9 cellular contexts compared by ENCODE assay signal in genomic region chr13:33015275-33015674, GRCh38. TPM values are rescaled to one million over a fixed set of nuclear protein-coding genes. Genes with fewer than 3 reads are reported as not detected.
DNase-seq lines count a peak whose midpoint lies in the region; ATAC-seq and TF ChIP-seq lines count a peak whose summit lies in the region.
"Had no signal": no experiment of that assay in that cellular context is flagged by ENCODE, and none has a peak within 500 bp of the region (broad histone marks: within the 10 kb centered on the region; RNA-seq: fewer than 3 reads in every experiment).

No MANE protein-coding gene starts in this region.

- no peak for TF ChIP-seq CTCF in Calu3 (IDR thresholded peaks at IDR 0.05; ENCODE audit: unreplicated experiment)
- TF ChIP-seq CTCF in epithelial cell of proximal tubule (conservative IDR thresholded peaks at IDR 0.05; ENCODE audit: low read depth, low read length), result no peak
- no peak for TF ChIP-seq CTCF in neutrophil (IDR thresholded peaks at IDR 0.05)

- no peak for ATAC-seq in GM21390 (IDR thresholded peaks at IDR 0.05; ENCODE audit: unreplicated experiment)

- peaks cover 41% of the 10 kb centered on the region for H3K27me3 Mint-ChIP-seq in Calu3 (ENCODE audit: unreplicated experiment)

- H3K27ac Mint-ChIP-seq in Calu3 (ENCODE audit: unreplicated experiment), result no peak overlapping the region

- DNase-seq in Calu3 (no peak), NCI-H748 treated with DMSO at 0.1 percent for 48 hours (lab: John Stamatoyannopoulos, UW) (peak; percentile 80), epithelial cell of proximal tubule (ENCODE audit: low read depth) (no peak), cortex of kidney (lab: John Stamatoyannopoulos, UW) (no peak), glomerular visceral epithelial cell (ENCODE audit: extremely low spot score) (no peak), HEK293T (ENCODE audit: extremely low spot score) (no peak)
- DNase-seq: dorsolateral prefrontal cortex had no signal

- no peaks in the 10 kb centered on the region for H3K9me3 Mint-ChIP-seq in Calu3 (ENCODE audit: low read depth, unreplicated experiment)

- no peaks in the 10 kb centered on the region for H3K9me3 ChIP-seq in neutrophil

- peaks cover 8% of the 10 kb centered on the region for H3K36me3 Mint-ChIP-seq in Calu3 (ENCODE audit: insufficient read depth, unreplicated experiment)

- no TSS peak for BruUV-seq in Calu3 (replicated peaks; lab: Mats Ljungman, UMichigan)

- no peak overlapping the region for H3K27ac ChIP-seq in neutrophil

- H3K4me3 ChIP-seq in epithelial cell of proximal tubule (ENCODE audit: low read depth, low read length), result peak overlapping the region; percentile 55
- H3K4me3 ChIP-seq in neutrophil (ENCODE audit: low read depth in 1 of 2, low read length in 1 of 2), result peak overlapping the region; percentile 64 to 76

- peaks cover 24 to 26% of the 10 kb centered on the region in 2 experiments for H3K4me1 ChIP-seq in neutrophil (ENCODE audit: control insufficient read depth in 1 of 2, insufficient read depth in 1 of 2, low read depth in 1 of 2, low read length in 1 of 2)

- peaks cover 8% of the 10 kb centered on the region for H3K4me1 Mint-ChIP-seq in Calu3 (ENCODE audit: low read depth, unreplicated experiment)

- POLR2A ChIA-PET in HEK293T (lab: Yijun Ruan, JAX), result no interaction called here

- CTCF ChIA-PET in Calu3 (lab: Charles Lee) (no interaction called here), HEK293T (lab: Yijun Ruan, JAX) (no interaction called here)

- H3K27me3 ChIP-seq in neutrophil, result peaks cover 88% of the 10 kb centered on the region

- H3K4me3 Mint-ChIP-seq in Calu3 (ENCODE audit: low read depth, unreplicated experiment), result peak overlapping the region; percentile 30

- intact Hi-C loops in Calu3 (cut with micrococcal nuclease; ENCODE audit: unreplicated experiment), result no loop called here

- no peaks in the 10 kb centered on the region for H3K36me3 ChIP-seq in neutrophil

TF ChIP-seq in HEK293T, 16 proteins besides CTCF, POLR2A, EP300 and RAD21:
- TF ChIP-seq FOXK2 (IDR thresholded peaks at IDR 0.05) (no peak), ARNT (IDR thresholded peaks at IDR 0.05) (no peak), FOXA1 (IDR thresholded peaks at IDR 0.05) (no peak), CTBP1 (IDR thresholded peaks at IDR 0.05; ENCODE audit: borderline replicate concordance) (no peak), SUZ12 (IDR thresholded peaks at IDR 0.05) (no peak), BHLHE40 (IDR thresholded peaks at IDR 0.05; ENCODE audit: borderline replicate concordance) (no peak), SP1 (IDR thresholded peaks at IDR 0.05) (no peak), ZNF384 (IDR thresholded peaks at IDR 0.05) (no peak), TARDBP (IDR thresholded peaks at IDR 0.05) (no peak), L3MBTL2 (conservative IDR thresholded peaks at IDR 0.05) (no peak), FOXM1 (IDR thresholded peaks at IDR 0.05; ENCODE audit: borderline replicate concordance) (no peak), HDGF (IDR thresholded peaks at IDR 0.05; ENCODE audit: borderline replicate concordance) (no peak), ELF4 (IDR thresholded peaks at IDR 0.05) (no peak), NFRKB (IDR thresholded peaks at IDR 0.05) (no peak), LEF1 (IDR thresholded peaks at IDR 0.05; ENCODE audit: borderline replicate concordance) (no peak)
- TF ChIP-seq, protein P1, sequence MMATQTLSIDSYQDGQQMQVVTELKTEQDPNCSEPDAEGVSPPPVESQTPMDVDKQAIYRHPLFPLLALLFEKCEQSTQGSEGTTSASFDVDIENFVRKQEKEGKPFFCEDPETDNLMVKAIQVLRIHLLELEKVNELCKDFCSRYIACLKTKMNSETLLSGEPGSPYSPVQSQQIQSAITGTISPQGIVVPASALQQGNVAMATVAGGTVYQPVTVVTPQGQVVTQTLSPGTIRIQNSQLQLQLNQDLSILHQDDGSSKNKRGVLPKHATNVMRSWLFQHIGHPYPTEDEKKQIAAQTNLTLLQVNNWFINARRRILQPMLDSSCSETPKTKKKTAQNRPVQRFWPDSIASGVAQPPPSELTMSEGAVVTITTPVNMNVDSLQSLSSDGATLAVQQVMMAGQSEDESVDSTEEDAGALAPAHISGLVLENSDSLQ (IDR thresholded peaks at IDR 0.05), result no peak
TF ChIP-seq in HEK293T: peak in this region for 0.

RNA-seq across cellular contexts. Expression of gene KL, which starts 0.9 kb away (rescaled TPM):
- total RNA-seq in Calu3 (2022) (0.52 and 0.83 TPM in 2 replicates), epithelial cell of proximal tubule (0.36 and 1.4 TPM in 2 replicates)
